1 cellular context compared by ENCODE assay signal in the genomic region with DNA sequence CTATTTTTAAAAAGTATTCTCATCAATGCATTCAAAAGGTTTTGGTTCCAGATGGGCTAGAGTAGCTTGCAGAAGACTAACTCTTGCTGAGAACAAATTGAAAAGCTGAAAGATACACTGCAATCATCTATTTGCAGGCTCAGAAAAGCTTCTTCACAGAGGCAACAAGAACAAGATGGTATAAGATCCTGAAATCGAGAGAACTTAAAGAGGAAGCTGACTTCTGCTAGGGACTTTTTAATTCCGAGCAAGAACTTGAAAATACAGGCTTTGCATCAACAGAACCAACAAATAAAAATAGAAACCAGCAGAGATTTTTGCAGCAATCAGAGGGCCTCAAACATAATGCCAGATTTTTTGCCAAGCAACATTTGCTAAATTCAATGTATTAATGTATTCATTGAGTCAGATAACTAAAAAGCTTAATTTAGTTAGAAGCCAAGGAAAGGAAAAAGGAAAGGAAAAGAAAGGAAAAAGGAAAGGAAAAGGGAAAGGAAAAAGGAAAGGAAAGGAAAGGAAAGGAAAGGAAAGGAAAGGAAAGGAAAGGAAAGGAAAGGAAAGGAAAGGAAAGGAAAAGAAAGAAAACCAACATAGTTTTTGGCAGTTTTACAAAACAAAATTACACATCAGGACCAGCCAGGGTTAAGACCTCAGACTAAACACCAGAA.
TF ChIP-seq lines count a peak whose summit lies in the region.

No MANE protein-coding gene starts in this region.

TF ChIP-seq in SK-N-SH, 30 proteins besides CTCF, POLR2A, EP300 and RAD21 (continued from another document):
- TF ChIP-seq, protein P1, sequence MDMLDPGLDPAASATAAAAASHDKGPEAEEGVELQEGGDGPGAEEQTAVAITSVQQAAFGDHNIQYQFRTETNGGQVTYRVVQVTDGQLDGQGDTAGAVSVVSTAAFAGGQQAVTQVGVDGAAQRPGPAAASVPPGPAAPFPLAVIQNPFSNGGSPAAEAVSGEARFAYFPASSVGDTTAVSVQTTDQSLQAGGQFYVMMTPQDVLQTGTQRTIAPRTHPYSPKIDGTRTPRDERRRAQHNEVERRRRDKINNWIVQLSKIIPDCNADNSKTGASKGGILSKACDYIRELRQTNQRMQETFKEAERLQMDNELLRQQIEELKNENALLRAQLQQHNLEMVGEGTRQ (IDR thresholded peaks at IDR 0.05; ENCODE audit: borderline replicate concordance, low read depth, low read length): no peak
